In the genomic region with DNA sequence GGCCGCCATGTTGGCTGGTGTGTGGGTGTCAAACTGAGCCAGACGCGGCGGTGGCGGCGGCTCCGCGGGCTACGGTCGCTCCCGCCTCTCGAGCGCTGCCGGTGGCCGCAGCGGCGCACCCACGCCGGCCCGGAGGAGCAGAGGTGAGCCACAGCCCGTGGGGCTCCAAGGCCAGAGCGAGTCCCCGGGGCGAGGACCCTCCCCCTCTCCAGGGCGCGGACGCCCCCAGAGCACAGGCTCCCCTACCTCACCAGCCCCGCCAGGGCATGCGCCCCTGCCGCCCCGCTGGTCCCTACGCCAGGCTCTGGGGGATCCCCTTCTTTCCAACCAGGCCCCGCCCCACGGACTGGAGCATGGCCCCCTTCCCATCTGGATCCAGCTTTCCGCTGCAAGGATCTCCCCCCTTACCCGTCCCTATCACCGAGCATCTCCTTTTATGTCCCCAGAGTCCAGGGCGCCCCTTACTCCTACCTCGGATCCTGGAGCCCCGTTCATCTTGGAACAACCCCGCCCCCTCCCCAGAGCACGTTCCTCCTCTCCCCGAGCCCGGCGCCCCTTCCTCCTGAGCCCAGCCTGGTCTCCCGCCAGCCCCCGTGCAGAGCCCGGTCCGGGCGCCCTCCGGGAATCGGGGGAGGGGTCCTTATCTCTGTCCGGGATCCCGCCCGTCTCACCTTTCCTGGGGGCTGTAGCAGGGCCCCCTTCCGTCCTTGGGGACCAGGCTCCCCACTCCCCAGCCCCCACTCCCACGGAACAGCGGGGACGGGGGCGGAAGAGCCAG, we compare ENCODE assay signal across 1 cellular context.
TF ChIP-seq lines count a peak whose summit lies in the region.

No MANE protein-coding gene starts in this region.

TF ChIP-seq in HEK293, 187 proteins besides CTCF, POLR2A, EP300 and RAD21 (continued from another document):
- TF ChIP-seq ZNF792 (tag by site-specific recombination; IDR thresholded peaks at IDR 0.05) (no peak; the same call in 1 of the 2 replicates), EGR2 (tag by site-specific recombination; IDR thresholded peaks at IDR 0.05; ENCODE audit: low read depth) (peak; percentile 96), ZNF449 (tag by site-specific recombination; IDR thresholded peaks at IDR 0.05) (peak; percentile 76; the same call in 1 of the 2 replicates), ZIC2 (tag by site-specific recombination; IDR thresholded peaks at IDR 0.05) (peak; percentile 72), ZNF585B (tag by site-specific recombination; IDR thresholded peaks at IDR 0.05) (peak; percentile 10; the same call in 1 of the 2 replicates), YY2 (tag by site-specific recombination; IDR thresholded peaks at IDR 0.05) (no peak), ZNF530 (tag by site-specific recombination; IDR thresholded peaks at IDR 0.05; ENCODE audit: low read depth) (no peak), ZNF747 (tag by site-specific recombination; IDR thresholded peaks at IDR 0.05) (no peak), ZNF561 (tag by site-specific recombination; IDR thresholded peaks at IDR 0.05; ENCODE audit: borderline replicate concordance) (peak; percentile 43; the same call in 1 of the 2 replicates), SP3 (tag by site-specific recombination; IDR thresholded peaks at IDR 0.05) (peak; percentile 35; the same call in 1 of the 2 replicates), REPIN1 (tag by site-specific recombination; IDR thresholded peaks at IDR 0.05; ENCODE audit: low read depth) (no peak), ZBTB7A (tag by site-specific recombination; IDR thresholded peaks at IDR 0.05; ENCODE audit: low read depth) (0 out of 2 replicates have a peak, but pooled peaks have one; percentile 56), ZNF600 (tag by site-specific recombination; IDR thresholded peaks at IDR 0.05) (peak; percentile 48), ZEB2 (tag by site-specific recombination; IDR thresholded peaks at IDR 0.05) (0 out of 2 replicates have a peak, but pooled peaks have one; percentile 28), ZNF341 (tag by site-specific recombination; IDR thresholded peaks at IDR 0.05; ENCODE audit: low read depth) (peak; percentile 94; the same call in 1 of the 2 replicates), ZBTB20 (tag by site-specific recombination; IDR thresholded peaks at IDR 0.05) (peak; percentile 87), ZSCAN30 (tag by site-specific recombination; IDR thresholded peaks at IDR 0.05) (no peak), ZBTB8A (tag by site-specific recombination; IDR thresholded peaks at IDR 0.05) (peak; percentile 82), ZNF335 (tag by site-specific recombination; conservative IDR thresholded peaks at IDR 0.05) (peak; percentile 81), KLF16 (tag by site-specific recombination; IDR thresholded peaks at IDR 0.05) (peak; percentile 56; the same call in 1 of the 2 replicates), ZNF660 (tag by site-specific recombination; IDR thresholded peaks at IDR 0.05) (0 out of 2 replicates have a peak, but pooled peaks have one; percentile 69), ZNF354C (tag by site-specific recombination; IDR thresholded peaks at IDR 0.05; ENCODE audit: borderline replicate concordance, low read depth) (no peak), ZFP37 (tag by site-specific recombination; IDR thresholded peaks at IDR 0.05) (0 out of 2 replicates have a peak, but pooled peaks have one; percentile 33), KLF9 (tag by site-specific recombination; IDR thresholded peaks at IDR 0.05; ENCODE audit: low read depth) (peak; percentile 77), ZBTB48 (tag by site-specific recombination; IDR thresholded peaks at IDR 0.05) (peak; percentile 92), KLF8 (tag by site-specific recombination; IDR thresholded peaks at IDR 0.05) (peak; percentile 19; the same call in 1 of the 2 replicates), PRDM10 (tag by site-specific recombination; IDR thresholded peaks at IDR 0.05) (0 out of 2 replicates have a peak, but pooled peaks have one; percentile 30)
- TF ChIP-seq, protein P1, sequence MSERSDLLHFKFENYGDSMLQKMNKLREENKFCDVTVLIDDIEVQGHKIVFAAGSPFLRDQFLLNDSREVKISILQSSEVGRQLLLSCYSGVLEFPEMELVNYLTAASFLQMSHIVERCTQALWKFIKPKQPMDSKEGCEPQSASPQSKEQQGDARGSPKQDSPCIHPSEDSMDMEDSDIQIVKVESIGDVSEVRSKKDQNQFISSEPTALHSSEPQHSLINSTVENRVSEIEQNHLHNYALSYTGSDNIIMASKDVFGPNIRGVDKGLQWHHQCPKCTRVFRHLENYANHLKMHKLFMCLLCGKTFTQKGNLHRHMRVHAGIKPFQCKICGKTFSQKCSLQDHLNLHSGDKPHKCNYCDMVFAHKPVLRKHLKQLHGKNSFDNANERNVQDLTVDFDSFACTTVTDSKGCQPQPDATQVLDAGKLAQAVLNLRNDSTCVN (tag by site-specific recombination; optimal IDR thresholded peaks at IDR 0.05), result peak; percentile 80
- TF ChIP-seq, protein P2, sequence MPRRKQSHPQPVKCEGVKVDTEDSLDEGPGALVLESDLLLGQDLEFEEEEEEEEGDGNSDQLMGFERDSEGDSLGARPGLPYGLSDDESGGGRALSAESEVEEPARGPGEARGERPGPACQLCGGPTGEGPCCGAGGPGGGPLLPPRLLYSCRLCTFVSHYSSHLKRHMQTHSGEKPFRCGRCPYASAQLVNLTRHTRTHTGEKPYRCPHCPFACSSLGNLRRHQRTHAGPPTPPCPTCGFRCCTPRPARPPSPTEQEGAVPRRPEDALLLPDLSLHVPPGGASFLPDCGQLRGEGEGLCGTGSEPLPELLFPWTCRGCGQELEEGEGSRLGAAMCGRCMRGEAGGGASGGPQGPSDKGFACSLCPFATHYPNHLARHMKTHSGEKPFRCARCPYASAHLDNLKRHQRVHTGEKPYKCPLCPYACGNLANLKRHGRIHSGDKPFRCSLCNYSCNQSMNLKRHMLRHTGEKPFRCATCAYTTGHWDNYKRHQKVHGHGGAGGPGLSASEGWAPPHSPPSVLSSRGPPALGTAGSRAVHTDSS (tag by site-specific recombination; IDR thresholded peaks at IDR 0.05), result no peak
- TF ChIP-seq, protein P3, sequence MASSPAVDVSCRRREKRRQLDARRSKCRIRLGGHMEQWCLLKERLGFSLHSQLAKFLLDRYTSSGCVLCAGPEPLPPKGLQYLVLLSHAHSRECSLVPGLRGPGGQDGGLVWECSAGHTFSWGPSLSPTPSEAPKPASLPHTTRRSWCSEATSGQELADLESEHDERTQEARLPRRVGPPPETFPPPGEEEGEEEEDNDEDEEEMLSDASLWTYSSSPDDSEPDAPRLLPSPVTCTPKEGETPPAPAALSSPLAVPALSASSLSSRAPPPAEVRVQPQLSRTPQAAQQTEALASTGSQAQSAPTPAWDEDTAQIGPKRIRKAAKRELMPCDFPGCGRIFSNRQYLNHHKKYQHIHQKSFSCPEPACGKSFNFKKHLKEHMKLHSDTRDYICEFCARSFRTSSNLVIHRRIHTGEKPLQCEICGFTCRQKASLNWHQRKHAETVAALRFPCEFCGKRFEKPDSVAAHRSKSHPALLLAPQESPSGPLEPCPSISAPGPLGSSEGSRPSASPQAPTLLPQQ (tag by site-specific recombination; IDR thresholded peaks at IDR 0.05), result peak; percentile 32; the same call in 1 of the 2 replicates
- TF ChIP-seq, protein P4, sequence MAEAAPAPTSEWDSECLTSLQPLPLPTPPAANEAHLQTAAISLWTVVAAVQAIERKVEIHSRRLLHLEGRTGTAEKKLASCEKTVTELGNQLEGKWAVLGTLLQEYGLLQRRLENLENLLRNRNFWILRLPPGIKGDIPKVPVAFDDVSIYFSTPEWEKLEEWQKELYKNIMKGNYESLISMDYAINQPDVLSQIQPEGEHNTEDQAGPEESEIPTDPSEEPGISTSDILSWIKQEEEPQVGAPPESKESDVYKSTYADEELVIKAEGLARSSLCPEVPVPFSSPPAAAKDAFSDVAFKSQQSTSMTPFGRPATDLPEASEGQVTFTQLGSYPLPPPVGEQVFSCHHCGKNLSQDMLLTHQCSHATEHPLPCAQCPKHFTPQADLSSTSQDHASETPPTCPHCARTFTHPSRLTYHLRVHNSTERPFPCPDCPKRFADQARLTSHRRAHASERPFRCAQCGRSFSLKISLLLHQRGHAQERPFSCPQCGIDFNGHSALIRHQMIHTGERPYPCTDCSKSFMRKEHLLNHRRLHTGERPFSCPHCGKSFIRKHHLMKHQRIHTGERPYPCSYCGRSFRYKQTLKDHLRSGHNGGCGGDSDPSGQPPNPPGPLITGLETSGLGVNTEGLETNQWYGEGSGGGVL (tag by site-specific recombination; IDR thresholded peaks at IDR 0.05), result peak; percentile 26
- TF ChIP-seq, protein P5, sequence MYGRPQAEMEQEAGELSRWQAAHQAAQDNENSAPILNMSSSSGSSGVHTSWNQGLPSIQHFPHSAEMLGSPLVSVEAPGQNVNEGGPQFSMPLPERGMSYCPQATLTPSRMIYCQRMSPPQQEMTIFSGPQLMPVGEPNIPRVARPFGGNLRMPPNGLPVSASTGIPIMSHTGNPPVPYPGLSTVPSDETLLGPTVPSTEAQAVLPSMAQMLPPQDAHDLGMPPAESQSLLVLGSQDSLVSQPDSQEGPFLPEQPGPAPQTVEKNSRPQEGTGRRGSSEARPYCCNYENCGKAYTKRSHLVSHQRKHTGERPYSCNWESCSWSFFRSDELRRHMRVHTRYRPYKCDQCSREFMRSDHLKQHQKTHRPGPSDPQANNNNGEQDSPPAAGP (tag by site-specific recombination; IDR thresholded peaks at IDR 0.05), result peak; percentile 41; the same call in 1 of the 2 replicates
- TF ChIP-seq, protein P6, sequence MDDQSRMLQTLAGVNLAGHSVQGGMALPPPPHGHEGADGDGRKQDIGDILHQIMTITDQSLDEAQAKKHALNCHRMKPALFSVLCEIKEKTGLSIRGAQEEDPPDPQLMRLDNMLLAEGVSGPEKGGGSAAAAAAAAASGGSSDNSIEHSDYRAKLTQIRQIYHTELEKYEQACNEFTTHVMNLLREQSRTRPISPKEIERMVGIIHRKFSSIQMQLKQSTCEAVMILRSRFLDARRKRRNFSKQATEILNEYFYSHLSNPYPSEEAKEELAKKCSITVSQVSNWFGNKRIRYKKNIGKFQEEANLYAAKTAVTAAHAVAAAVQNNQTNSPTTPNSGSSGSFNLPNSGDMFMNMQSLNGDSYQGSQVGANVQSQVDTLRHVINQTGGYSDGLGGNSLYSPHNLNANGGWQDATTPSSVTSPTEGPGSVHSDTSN (CRISPR knock-in tag; IDR thresholded peaks at IDR 0.05), result 0 out of 2 replicates have a peak, but pooled peaks have one; percentile 51
- TF ChIP-seq, protein P7, sequence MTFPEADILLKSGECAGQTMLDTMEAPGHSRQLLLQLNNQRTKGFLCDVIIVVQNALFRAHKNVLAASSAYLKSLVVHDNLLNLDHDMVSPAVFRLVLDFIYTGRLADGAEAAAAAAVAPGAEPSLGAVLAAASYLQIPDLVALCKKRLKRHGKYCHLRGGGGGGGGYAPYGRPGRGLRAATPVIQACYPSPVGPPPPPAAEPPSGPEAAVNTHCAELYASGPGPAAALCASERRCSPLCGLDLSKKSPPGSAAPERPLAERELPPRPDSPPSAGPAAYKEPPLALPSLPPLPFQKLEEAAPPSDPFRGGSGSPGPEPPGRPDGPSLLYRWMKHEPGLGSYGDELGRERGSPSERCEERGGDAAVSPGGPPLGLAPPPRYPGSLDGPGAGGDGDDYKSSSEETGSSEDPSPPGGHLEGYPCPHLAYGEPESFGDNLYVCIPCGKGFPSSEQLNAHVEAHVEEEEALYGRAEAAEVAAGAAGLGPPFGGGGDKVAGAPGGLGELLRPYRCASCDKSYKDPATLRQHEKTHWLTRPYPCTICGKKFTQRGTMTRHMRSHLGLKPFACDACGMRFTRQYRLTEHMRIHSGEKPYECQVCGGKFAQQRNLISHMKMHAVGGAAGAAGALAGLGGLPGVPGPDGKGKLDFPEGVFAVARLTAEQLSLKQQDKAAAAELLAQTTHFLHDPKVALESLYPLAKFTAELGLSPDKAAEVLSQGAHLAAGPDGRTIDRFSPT (tag by site-specific recombination; IDR thresholded peaks at IDR 0.05), result peak; percentile 58; the same call in 1 of the 2 replicates
- TF ChIP-seq, protein P8, sequence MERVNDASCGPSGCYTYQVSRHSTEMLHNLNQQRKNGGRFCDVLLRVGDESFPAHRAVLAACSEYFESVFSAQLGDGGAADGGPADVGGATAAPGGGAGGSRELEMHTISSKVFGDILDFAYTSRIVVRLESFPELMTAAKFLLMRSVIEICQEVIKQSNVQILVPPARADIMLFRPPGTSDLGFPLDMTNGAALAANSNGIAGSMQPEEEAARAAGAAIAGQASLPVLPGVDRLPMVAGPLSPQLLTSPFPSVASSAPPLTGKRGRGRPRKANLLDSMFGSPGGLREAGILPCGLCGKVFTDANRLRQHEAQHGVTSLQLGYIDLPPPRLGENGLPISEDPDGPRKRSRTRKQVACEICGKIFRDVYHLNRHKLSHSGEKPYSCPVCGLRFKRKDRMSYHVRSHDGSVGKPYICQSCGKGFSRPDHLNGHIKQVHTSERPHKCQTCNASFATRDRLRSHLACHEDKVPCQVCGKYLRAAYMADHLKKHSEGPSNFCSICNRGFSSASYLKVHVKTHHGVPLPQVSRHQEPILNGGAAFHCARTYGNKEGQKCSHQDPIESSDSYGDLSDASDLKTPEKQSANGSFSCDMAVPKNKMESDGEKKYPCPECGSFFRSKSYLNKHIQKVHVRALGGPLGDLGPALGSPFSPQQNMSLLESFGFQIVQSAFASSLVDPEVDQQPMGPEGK (tag by site-specific recombination; IDR thresholded peaks at IDR 0.05), result peak; percentile 81
